8 cellular contexts compared by ENCODE assay signal in genomic region chr22:37525073-37525745, GRCh38. TPM values are rescaled to one million over a fixed set of nuclear protein-coding genes. Genes with fewer than 3 reads are reported as not detected.
DNase-seq lines count a peak whose midpoint lies in the region; ATAC-seq, FAIRE-seq and TF ChIP-seq lines count a peak whose summit lies in the region.

No MANE protein-coding gene starts in this region.

- H3K36me3 ChIP-seq in bronchial epithelial cell (ENCODE audit: control insufficient read depth, insufficient read depth, low read length) (no peaks in the 10 kb centered on the region), neuronal stem cell (replicated peaks in 1 of 2; ENCODE audit: control insufficient read depth in 2 of 2, insufficient read depth in 2 of 2, low read length in 2 of 2) (no peaks in the 10 kb centered on the region)
- no peaks in the 10 kb centered on the region for H3K36me3 ChIP-seq in CD8-positive, alpha-beta T cell (ENCODE audit: insufficient read depth, low read length)

- H3K27ac Mint-ChIP-seq in CD8-positive, alpha-beta T cell: no peak overlapping the region
- H3K27ac Mint-ChIP-seq in CD14-positive monocyte: peak overlapping the region in 1 of 7 donors; percentile 45

- H3K4me3 ChIP-seq in bronchial epithelial cell (ENCODE audit: low read depth, low read length) (no peak overlapping the region), neuronal stem cell (ENCODE audit: low read length in 2 of 2) (no peak overlapping the region)
- no peak overlapping the region for H3K4me3 ChIP-seq in CD8-positive, alpha-beta T cell (ENCODE audit: low read depth, low read length)

- DNase-seq in EH (ENCODE audit: low read depth): peak; percentile 94
- peak; percentile 76 for DNase-seq in LoVo (ENCODE audit: low spot score)
- peak; percentile 90 for DNase-seq in bronchial epithelial cell (ENCODE audit: low read depth)
- DNase-seq in neuronal stem cell (ENCODE audit: low spot score): no peak
- DNase-seq in NCI-H2196 (lab: John Stamatoyannopoulos, UW; ENCODE audit: unreplicated experiment): no peak
- DNase-seq in CD8-positive, alpha-beta T cell: no peak
- no peak for DNase-seq in CD14-positive monocyte (ENCODE audit: low spot score)
- DNase-seq in NCI-H1694 treated with DMSO at 0.1 percent for 48 hours (lab: John Stamatoyannopoulos, UW): no peak

- no peak overlapping the region for H3K4me3 Mint-ChIP-seq in CD8-positive, alpha-beta T cell
- H3K4me3 Mint-ChIP-seq in CD14-positive monocyte: no peak overlapping the region

- no peak overlapping the region for H4K91ac ChIP-seq in neuronal stem cell (ENCODE audit: low read depth, low read length, poor library complexity)

- peak overlapping the region; percentile 76 for H2AK5ac ChIP-seq in neuronal stem cell (ENCODE audit: low read depth, low read length)

- H4K8ac ChIP-seq in neuronal stem cell (ENCODE audit: low read depth, low read length): no peak overlapping the region

- ATAC-seq in CD8-positive, alpha-beta T cell: no peak

- CTCF ChIA-PET in CD8-positive, alpha-beta T cell (lab: Charles Lee): no interaction called here

- H2BK15ac ChIP-seq in neuronal stem cell (ENCODE audit: low read length): no peak overlapping the region

- peaks cover 38% of the 10 kb centered on the region for H3K27me3 Mint-ChIP-seq in CD8-positive, alpha-beta T cell (ENCODE audit: low read depth)
- peaks cover 25 to 31% (median 27%) of the 10 kb centered on the region in 3 donors for H3K27me3 Mint-ChIP-seq in CD14-positive monocyte (ENCODE audit: low read depth in 3 of 3)

- no peak overlapping the region for H3K14ac ChIP-seq in neuronal stem cell (ENCODE audit: low read length)

- no peak overlapping the region for H3K4ac ChIP-seq in neuronal stem cell (ENCODE audit: low read length)

- no peaks in the 10 kb centered on the region for H3K79me1 ChIP-seq in neuronal stem cell (ENCODE audit: low read depth, low read length)

- H3K18ac ChIP-seq in neuronal stem cell (ENCODE audit: low read length): peak overlapping the region; percentile 79

- no peaks in the 10 kb centered on the region for H3K27me3 ChIP-seq in bronchial epithelial cell (ENCODE audit: control insufficient read depth, insufficient read depth, low read length)
- H3K27me3 ChIP-seq in neuronal stem cell (ENCODE audit: control insufficient read depth in 3 of 3, insufficient read depth in 3 of 3, low read depth in 1 of 3, low read length in 3 of 3): peaks cover 0 to 11% (median under 1%) of the 10 kb centered on the region in 3 experiments
- peaks cover 10% of the 10 kb centered on the region for H3K27me3 ChIP-seq in CD8-positive, alpha-beta T cell (ENCODE audit: insufficient read depth, low read length)

- intact Hi-C loops in CD8-positive, alpha-beta T cell (cut with DNase I, micrococcal nuclease): no loop called here
- intact Hi-C loops in CD14-positive monocyte (cut with micrococcal nuclease): no loop called here

- no peak overlapping the region for H2AFZ ChIP-seq in neuronal stem cell (ENCODE audit: low read length)

- H3K4me1 Mint-ChIP-seq in CD8-positive, alpha-beta T cell (ENCODE audit: low read depth): peaks cover 7% of the 10 kb centered on the region
- H3K4me1 Mint-ChIP-seq in CD14-positive monocyte: peaks cover 12% of the 10 kb centered on the region

- H3K27ac ChIP-seq in neuronal stem cell (replicated peaks; ENCODE audit: low read length): no peak overlapping the region
- H3K27ac ChIP-seq in CD8-positive, alpha-beta T cell (ENCODE audit: low read depth, low read length): no peak overlapping the region

- no peak overlapping the region for H2BK120ac ChIP-seq in neuronal stem cell (ENCODE audit: low read depth, low read length)

- no peaks in the 10 kb centered on the region for H3K36me3 Mint-ChIP-seq in CD8-positive, alpha-beta T cell
- H3K36me3 Mint-ChIP-seq in CD14-positive monocyte: no peaks in the 10 kb centered on the region

- POLR2A ChIA-PET in CD8-positive, alpha-beta T cell (lab: Charles Lee): no interaction called here

- H3K9ac ChIP-seq in neuronal stem cell (ENCODE audit: low read depth, low read length, poor library complexity): peak overlapping the region; percentile 26

- peaks cover 0 to 1% of the 10 kb centered on the region in 2 donors for H3K4me1 ChIP-seq in neuronal stem cell (ENCODE audit: control insufficient read depth in 2 of 2, insufficient read depth in 1 of 2, low read depth in 1 of 2, low read length in 2 of 2)
- peaks cover 8% of the 10 kb centered on the region for H3K4me1 ChIP-seq in CD8-positive, alpha-beta T cell (ENCODE audit: insufficient read depth, low read length)

- peak overlapping the region; percentile 30 for H2BK5ac ChIP-seq in neuronal stem cell (ENCODE audit: low read length)

- TF ChIP-seq CTCF in bronchial epithelial cell (IDR thresholded peaks at IDR 0.05; ENCODE audit: insufficient read depth, low read length, severe bottlenecking): no peak
- no peak for TF ChIP-seq CTCF in CD8-positive, alpha-beta T cell (IDR thresholded peaks at IDR 0.05)
- TF ChIP-seq CTCF in CD14-positive monocyte (IDR thresholded peaks at IDR 0.05): no peak

- no peaks in the 10 kb centered on the region for H3K9me3 ChIP-seq in neuronal stem cell (replicated peaks in 1 of 2; ENCODE audit: control insufficient read depth in 2 of 2, insufficient read depth in 1 of 2, low read depth in 1 of 2, low read length in 2 of 2)
- no peaks in the 10 kb centered on the region for H3K9me3 ChIP-seq in CD8-positive, alpha-beta T cell (ENCODE audit: low read length)

- H3K23ac ChIP-seq in neuronal stem cell (ENCODE audit: low read depth, low read length, poor library complexity): no peak overlapping the region

- no peaks in the 10 kb centered on the region for H3K9me3 Mint-ChIP-seq in CD8-positive, alpha-beta T cell
- peaks cover 0 to 4% (median 0%) of the 10 kb centered on the region in 7 donors for H3K9me3 Mint-ChIP-seq in CD14-positive monocyte

- H2BK12ac ChIP-seq in neuronal stem cell (ENCODE audit: low read length): no peak overlapping the region

- H3K4me2 ChIP-seq in neuronal stem cell (ENCODE audit: insufficient read depth, low read length, poor library complexity, severe bottlenecking): no peak overlapping the region

- no CpG with 5 or more reads among the region's 10 CpGs for WGBS in neuronal stem cell (ENCODE audit: extremely low coverage in 2 of 2, insufficient read length in 2 of 2, insufficient replicate concordance in 1 of 2), 2 donors

- FAIRE-seq in bronchial epithelial cell (lab: Jason Lieb, UNC): peak; percentile 23

RNA-seq across cellular contexts. Expression of gene CARD10, which starts 6.0 kb away (rescaled TPM):
- 8.1 and 14.2 TPM in 2 replicates for total RNA-seq in bronchial epithelial cell
- 4.2 TPM for polyA plus RNA-seq in neuronal stem cell (2013, experiment 1 of 2)
- 4.3 TPM for polyA plus RNA-seq in neuronal stem cell (2013, experiment 2 of 2)
- total RNA-seq in CD8-positive, alpha-beta T cell: under 1 TPM in 1 of 2 experiments, not detected in 1; 0.19 TPM
- polyA plus RNA-seq in CD14-positive monocyte: not detected

RNA-seq across cellular contexts. Expression of gene CDC42EP1, which starts 35.1 kb away (rescaled TPM):
- total RNA-seq in bronchial epithelial cell: 5.8 and 11.0 TPM in 2 replicates
- polyA plus RNA-seq in neuronal stem cell (2013, experiment 1 of 2): 16.9 TPM
- 16.2 TPM for polyA plus RNA-seq in neuronal stem cell (2013, experiment 2 of 2)
- not detected for total RNA-seq in CD8-positive, alpha-beta T cell
- 1 to 10 TPM; 5.9 to 8.5 TPM for polyA plus RNA-seq in CD14-positive monocyte

RNA-seq across cellular contexts. Expression of gene MFNG, which starts 39.0 kb away (rescaled TPM):
- 0.26 and 1.3 TPM in 2 replicates for total RNA-seq in bronchial epithelial cell
- 10.5 TPM for polyA plus RNA-seq in neuronal stem cell (2013, experiment 1 of 2)
- polyA plus RNA-seq in neuronal stem cell (2013, experiment 2 of 2): 8.0 TPM
- 10 to 100 TPM; 63.2 to 63.9 TPM for total RNA-seq in CD8-positive, alpha-beta T cell
- 100 to 1,000 TPM; 181 to 196 TPM for polyA plus RNA-seq in CD14-positive monocyte

RNA-seq across cellular contexts. Expression of gene LGALS2, which starts 54.7 kb away (rescaled TPM):
- not detected in 2 replicates for total RNA-seq in bronchial epithelial cell
- polyA plus RNA-seq in neuronal stem cell (2013, experiment 1 of 2): not detected
- not detected for polyA plus RNA-seq in neuronal stem cell (2013, experiment 2 of 2)
- not detected for total RNA-seq in CD8-positive, alpha-beta T cell
- 100 to 1,000 TPM; 654 to 878 TPM for polyA plus RNA-seq in CD14-positive monocyte

Comparison
In these comparisons a context has a peak if more than half of its experiments do, and no peak if none do; other contexts are left out.
1. DNase-seq: peak in EH (single experiment), LoVo (single experiment) and bronchial epithelial cell (single experiment); none in neuronal stem cell (single experiment), NCI-H2196 (single experiment), CD8-positive, alpha-beta T cell (0 of 7), CD14-positive monocyte (single experiment) and NCI-H1694 treated with DMSO at 0.1 percent for 48 hours (single experiment).
2. RNA of gene MFNG, which starts 39.0 kb away (total RNA-seq): 63.2 to 63.9 TPM in CD8-positive, alpha-beta T cell; 0.26 to 1.3 TPM in bronchial epithelial cell; every median in the first group is over 10 times any median in the second.